1 cellular context compared by ENCODE assay signal in the genomic region with DNA sequence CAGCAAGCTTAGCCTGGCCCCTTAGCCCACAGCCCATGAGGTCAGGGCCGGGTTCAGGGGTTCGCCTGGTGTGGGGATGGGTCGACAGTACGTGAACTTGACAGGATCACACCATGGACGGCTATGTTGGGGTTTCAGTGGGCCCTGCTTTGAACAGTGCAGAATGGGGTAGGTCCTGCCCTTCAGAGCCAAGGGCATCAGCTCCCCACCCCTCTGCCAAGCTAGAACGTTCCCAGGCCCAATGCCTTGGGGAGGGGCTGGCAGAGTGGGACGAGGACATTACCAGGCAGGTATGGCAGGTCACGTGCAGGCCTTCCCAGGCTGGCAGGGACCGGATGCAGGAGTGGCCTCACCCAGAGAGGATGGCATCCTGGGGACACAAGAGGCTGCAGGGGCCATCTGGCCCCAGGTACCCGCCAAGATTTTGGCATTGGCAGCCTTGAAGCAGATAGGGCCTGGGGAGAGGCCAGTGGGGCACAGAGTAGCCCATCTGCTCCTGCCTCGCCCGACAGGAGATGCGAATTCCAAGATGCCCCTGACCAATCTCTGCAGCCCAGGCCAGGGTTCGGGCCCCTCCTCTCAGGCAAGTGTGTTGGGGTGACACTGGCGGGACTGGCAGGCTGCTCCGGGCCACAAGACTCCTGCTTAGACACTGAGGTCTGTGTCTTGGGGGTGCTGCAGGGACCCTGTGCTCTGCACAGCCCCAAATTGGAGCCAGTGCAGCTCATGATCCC.
TF ChIP-seq lines count a peak whose summit lies in the region.

No MANE protein-coding gene starts in this region.

TF ChIP-seq in WTC11, 78 proteins besides CTCF, POLR2A, EP300 and RAD21:
- TF ChIP-seq, protein P1, sequence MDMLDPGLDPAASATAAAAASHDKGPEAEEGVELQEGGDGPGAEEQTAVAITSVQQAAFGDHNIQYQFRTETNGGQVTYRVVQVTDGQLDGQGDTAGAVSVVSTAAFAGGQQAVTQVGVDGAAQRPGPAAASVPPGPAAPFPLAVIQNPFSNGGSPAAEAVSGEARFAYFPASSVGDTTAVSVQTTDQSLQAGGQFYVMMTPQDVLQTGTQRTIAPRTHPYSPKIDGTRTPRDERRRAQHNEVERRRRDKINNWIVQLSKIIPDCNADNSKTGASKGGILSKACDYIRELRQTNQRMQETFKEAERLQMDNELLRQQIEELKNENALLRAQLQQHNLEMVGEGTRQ (CRISPR knock-in tag; IDR thresholded peaks at IDR 0.05) = peak; percentile 73
- 0 out of 2 replicates have a peak, but pooled peaks have one; percentile 5 for TF ChIP-seq MYBL2 (CRISPR knock-in tag; IDR thresholded peaks at IDR 0.05)
- TF ChIP-seq OVOL2 (CRISPR knock-in tag; IDR thresholded peaks at IDR 0.05; ENCODE audit: borderline replicate concordance) = 0 out of 2 replicates have a peak, but pooled peaks have one; percentile 50
